ENCODE assay signal across 8 cellular contexts in the genomic region with DNA sequence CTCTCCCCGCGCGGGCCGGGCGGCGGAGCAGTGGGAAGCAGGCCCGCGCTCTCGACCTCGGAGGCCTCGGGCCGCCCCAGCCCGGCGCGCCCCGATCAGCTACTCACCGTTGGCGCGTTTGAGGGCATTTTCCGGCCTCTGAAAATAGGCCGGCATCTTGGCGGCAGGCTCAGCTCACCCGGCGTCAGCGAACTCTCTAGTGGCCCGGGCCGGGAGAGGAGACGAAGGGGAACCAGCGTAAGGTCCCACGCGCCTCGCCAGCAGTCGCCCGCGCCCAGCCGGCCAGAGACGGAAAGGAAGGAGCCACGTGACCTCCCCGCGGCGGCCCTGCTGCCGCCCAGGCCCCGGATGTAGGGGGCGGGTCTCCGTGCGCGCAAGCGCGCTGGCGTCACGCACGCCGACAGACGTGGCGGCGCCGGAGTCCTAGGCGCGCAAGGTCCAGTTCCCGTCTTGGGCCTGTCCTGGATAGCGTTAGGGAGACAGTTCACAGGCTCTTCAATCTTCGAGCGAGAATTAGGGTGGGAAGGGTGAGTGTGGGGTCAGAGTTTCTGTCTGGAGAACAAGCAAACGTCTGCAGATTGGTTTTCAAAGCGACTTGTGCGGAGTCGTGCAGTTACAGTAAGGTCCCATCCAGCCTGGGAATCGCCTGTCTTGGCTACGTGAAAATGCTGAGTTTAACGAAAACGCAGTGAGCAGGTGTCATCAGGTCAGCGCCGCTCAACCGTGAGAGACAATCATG. TPM values are rescaled to one million over a fixed set of nuclear protein-coding genes. Genes with fewer than 3 reads are reported as not detected.
DNase-seq lines count a peak whose midpoint lies in the region; ATAC-seq and TF ChIP-seq lines count a peak whose summit lies in the region.

A gene with protein sequence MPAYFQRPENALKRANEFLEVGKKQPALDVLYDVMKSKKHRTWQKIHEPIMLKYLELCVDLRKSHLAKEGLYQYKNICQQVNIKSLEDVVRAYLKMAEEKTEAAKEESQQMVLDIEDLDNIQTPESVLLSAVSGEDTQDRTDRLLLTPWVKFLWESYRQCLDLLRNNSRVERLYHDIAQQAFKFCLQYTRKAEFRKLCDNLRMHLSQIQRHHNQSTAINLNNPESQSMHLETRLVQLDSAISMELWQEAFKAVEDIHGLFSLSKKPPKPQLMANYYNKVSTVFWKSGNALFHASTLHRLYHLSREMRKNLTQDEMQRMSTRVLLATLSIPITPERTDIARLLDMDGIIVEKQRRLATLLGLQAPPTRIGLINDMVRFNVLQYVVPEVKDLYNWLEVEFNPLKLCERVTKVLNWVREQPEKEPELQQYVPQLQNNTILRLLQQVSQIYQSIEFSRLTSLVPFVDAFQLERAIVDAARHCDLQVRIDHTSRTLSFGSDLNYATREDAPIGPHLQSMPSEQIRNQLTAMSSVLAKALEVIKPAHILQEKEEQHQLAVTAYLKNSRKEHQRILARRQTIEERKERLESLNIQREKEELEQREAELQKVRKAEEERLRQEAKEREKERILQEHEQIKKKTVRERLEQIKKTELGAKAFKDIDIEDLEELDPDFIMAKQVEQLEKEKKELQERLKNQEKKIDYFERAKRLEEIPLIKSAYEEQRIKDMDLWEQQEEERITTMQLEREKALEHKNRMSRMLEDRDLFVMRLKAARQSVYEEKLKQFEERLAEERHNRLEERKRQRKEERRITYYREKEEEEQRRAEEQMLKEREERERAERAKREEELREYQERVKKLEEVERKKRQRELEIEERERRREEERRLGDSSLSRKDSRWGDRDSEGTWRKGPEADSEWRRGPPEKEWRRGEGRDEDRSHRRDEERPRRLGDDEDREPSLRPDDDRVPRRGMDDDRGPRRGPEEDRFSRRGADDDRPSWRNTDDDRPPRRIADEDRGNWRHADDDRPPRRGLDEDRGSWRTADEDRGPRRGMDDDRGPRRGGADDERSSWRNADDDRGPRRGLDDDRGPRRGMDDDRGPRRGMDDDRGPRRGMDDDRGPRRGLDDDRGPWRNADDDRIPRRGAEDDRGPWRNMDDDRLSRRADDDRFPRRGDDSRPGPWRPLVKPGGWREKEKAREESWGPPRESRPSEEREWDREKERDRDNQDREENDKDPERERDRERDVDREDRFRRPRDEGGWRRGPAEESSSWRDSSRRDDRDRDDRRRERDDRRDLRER (N-terminal part only) (minus strand): TSS at position 297 of the 739 bp plus-strand sequence. CDS start 141 bp downstream, at position 156.

- peaks cover 58% of the 10 kb centered on the region for H3K79me2 ChIP-seq in OCI-LY7 (ENCODE audit: insufficient read depth, low read depth, low read length)

- peak within 1 kb of the TSS; percentile 69 for H2AFZ ChIP-seq in OCI-LY7 (ENCODE audit: low read length)

- no TSS peak for BruUV-seq in OCI-LY7 (replicated peaks; lab: Mats Ljungman, UMichigan)

- intact Hi-C loops in OCI-LY7 (cut with micrococcal nuclease; ENCODE audit: unreplicated experiment), result loop anchor here (1.0 to 10.0 kb wide), 3 partner anchors 85 to 624 kb away; a partner anchor contains a TSS

- H3K9me3 ChIP-seq in OCI-LY7 (ENCODE audit: low read length) (no peaks in the 10 kb centered on the region), mononuclear cell (ENCODE audit: low read depth, low read length) (no peaks in the 10 kb centered on the region)

- peak; percentile 72 for ATAC-seq in GM21360 (IDR thresholded peaks at IDR 0.05; ENCODE audit: unreplicated experiment)

- CTCF ChIA-PET in OCI-LY7 (lab: Charles Lee; ENCODE audit: unreplicated experiment), result no interaction called here

- H3K9me2 ChIP-seq in OCI-LY7 (ENCODE audit: insufficient read depth, low read length), result no peaks in the 10 kb centered on the region

- in situ Hi-C loops in Caki2 (cut with HindIII; ENCODE audit: low pct_unique_long_range_greater_than_20kb, low sequenced_read_pairs), result no loop called here

- H4K20me1 ChIP-seq in OCI-LY7 (ENCODE audit: insufficient read depth, low read length), result peaks cover 26% of the 10 kb centered on the region

- peak within 1 kb of the TSS; percentile 75 for H3K4me2 ChIP-seq in OCI-LY7 (ENCODE audit: low read length)

- no peaks in the 10 kb centered on the region for H3K27me3 ChIP-seq in mononuclear cell (ENCODE audit: insufficient read depth, low read length)

- H3K27ac ChIP-seq in OCI-LY7 (ENCODE audit: low read depth, low read length, poor library complexity, severe bottlenecking), result peak within 1 kb of the TSS; percentile 70

- H3K4me3 ChIP-seq in OCI-LY7 (ENCODE audit: low read depth, low read length, poor library complexity, severe bottlenecking) (peak within 1 kb of the TSS; percentile 79), epithelial cell of esophagus (ENCODE audit: low read length) (peak within 1 kb of the TSS; percentile 92), mononuclear cell (ENCODE audit: low read length) (peak within 1 kb of the TSS; percentile 99)

- DNase-seq in Caki2 (ENCODE audit: low read depth) (peak; percentile 92), HT1080 (ENCODE audit: low read depth) (peak; percentile 90), OCI-LY7 (ENCODE audit: low spot score) (peak; percentile 94), activated T-cell treated with anti-CD3 and anti-CD28 coated beads for 24 hours (ENCODE audit: low read depth) (peak; percentile 91), epithelial cell of esophagus (ENCODE audit: low read depth) (peak; percentile 93)
- peak; percentile 89 for DNase-seq in stimulated activated CD8-positive, alpha-beta memory T cell treated with anti-CD3 and anti-CD28 coated beads, Interleukin-2, amount 100 ng/mL, for 48 hours (ENCODE audit: low read depth in 2 of 2)

- H3K4me1 ChIP-seq in OCI-LY7 (ENCODE audit: insufficient read depth, low read length, poor library complexity, severe bottlenecking), result peaks cover 45% of the 10 kb centered on the region
- H3K4me1 ChIP-seq in mononuclear cell (ENCODE audit: insufficient read depth, low read length), result peaks cover 54% of the 10 kb centered on the region

- POLR2A ChIA-PET in OCI-LY7 (lab: Charles Lee), result interaction anchor here (0.7 to 1.9 kb wide), 4 partner anchors 12 to 42 kb away, joined by 3 to 10 read pairs (median 4); a partner anchor contains a TSS

- TF ChIP-seq CTCF in OCI-LY7 (conservative IDR thresholded peaks at IDR 0.05; ENCODE audit: low read length), result no peak
- no peak for TF ChIP-seq CTCF in epithelial cell of esophagus (IDR thresholded peaks at IDR 0.05; ENCODE audit: insufficient read depth, low read depth, low read length, missing control alignments)

- peaks cover 47% of the 10 kb centered on the region for H3K36me3 ChIP-seq in OCI-LY7 (ENCODE audit: insufficient read depth, low read length)

RNA-seq across cellular contexts. Expression of the gene that starts here (rescaled TPM):
- 26.5 and 36.2 TPM in 2 replicates for total RNA-seq in Caki2 (2014; rRNA removed; shearing (Covaris generic); ENCODE audit: low replicate concordance)
- total RNA-seq in HT1080 (2014; rRNA removed; shearing (Covaris generic)), result 80.7 and 94.2 TPM in 2 replicates
- 29.7 and 30.7 TPM in 2 replicates for polyA plus RNA-seq in HT1080 (2015; cell fraction: cytosol; rRNA removed)
- polyA plus RNA-seq in HT1080 (2015; cell fraction: nucleus; rRNA removed), result 63.1 and 71.5 TPM in 2 replicates
- total RNA-seq in OCI-LY7 (2014; rRNA removed; shearing (Covaris generic)), result 83.0 and 96.2 TPM in 2 replicates
- 161 and 171 TPM in 2 replicates for total RNA-seq in OCI-LY7 (2022)
- 131 TPM for total RNA-seq in mononuclear cell

Comparison
In these comparisons a context has a peak if more than half of its experiments do, and no peak if none do; other contexts are left out.
1. Peak in every context shown above with its lines: DNase-seq, ATAC-seq, H3K4me3 ChIP-seq and H3K27ac ChIP-seq.